Comparison of ENCODE assay signal across 8 cellular contexts in genomic region chr1:40161125-40161887, GRCh38. TPM values are rescaled to one million over a fixed set of nuclear protein-coding genes. Genes with fewer than 3 reads are reported as not detected.
DNase-seq lines count a peak whose midpoint lies in the region; ATAC-seq and TF ChIP-seq lines count a peak whose summit lies in the region.

RLF (plus strand) TSS chr1:40161387; CDS start chr1:40161400, 13 bp downstream.

- H3K27ac Mint-ChIP-seq in activated naive CD4-positive, alpha-beta T cell treated with anti-CD3 and anti-CD28 coated beads, Interleukin-2, amount 10 ng/mL, durations not matched to agents 7 days and 5 days, result no peak within 1 kb of the TSS

- H3K4me3 Mint-ChIP-seq in activated naive CD4-positive, alpha-beta T cell treated with anti-CD3 and anti-CD28 coated beads, Interleukin-2, amount 10 ng/mL, durations not matched to agents 7 days and 5 days, result no peak within 1 kb of the TSS

- peaks cover 51% of the 10 kb centered on the region for H3K79me2 ChIP-seq in SK-N-SH (ENCODE audit: insufficient read depth)

- CTCF ChIA-PET in SK-N-SH (lab: Yijun Ruan, JAX), result interaction anchor here (0.7 to 5.1 kb wide), 5 partner anchors 9 to 243 kb away, joined by 3 to 26 read pairs (median 14); no protein-coding TSS in a partner anchor
- CTCF ChIA-PET in activated naive CD4-positive, alpha-beta T cell treated with anti-CD3 and anti-CD28 coated beads, Interleukin-2, amount 10 ng/mL, durations not matched to agents 7 days and 5 days (lab: Charles Lee), result interaction anchor here (1.3 to 3.1 kb wide), 3 partner anchors 9 to 154 kb away, joined by 3 to 18 read pairs (median 14); no protein-coding TSS in a partner anchor

- peak within 1 kb of the TSS; percentile 89 to 92 for H3K27ac ChIP-seq in SK-N-SH (ENCODE audit: low read depth in 2 of 2, low read length in 1 of 2)

- no peaks in the 10 kb centered on the region for H3K9me2 ChIP-seq in SK-N-SH

- peaks cover 4 to 9% of the 10 kb centered on the region in 2 experiments; a peak in 3 of 4 replicates for H3K4me1 ChIP-seq in SK-N-SH (ENCODE audit: control insufficient read depth in 1 of 2, insufficient read depth in 2 of 2, low read depth in 1 of 2, low read length in 1 of 2)

- POLR2A ChIA-PET in SK-N-SH (lab: Yijun Ruan, JAX), result interaction anchor here (0.6 to 1.2 kb wide), 3 partner anchors 8 to 96 kb away, joined by 4 to 5 read pairs (median 4); no protein-coding TSS in a partner anchor

- H3K4me3 ChIP-seq in SK-N-SH (ENCODE audit: low read depth in 2 of 2, low read length in 1 of 2), result peak within 1 kb of the TSS; percentile 74 to 96

- H4K20me1 ChIP-seq in SK-N-SH (ENCODE audit: insufficient read depth), result peaks cover 47% of the 10 kb centered on the region

- no peak; the same call in 1 of the 2 replicates for TF ChIP-seq CTCF in SK-N-SH (IDR thresholded peaks at IDR 0.05)

- no peaks in the 10 kb centered on the region for H3F3A ChIP-seq in SK-N-SH (replicated peaks; ENCODE audit: insufficient read depth)

- TF ChIP-seq RAD21 in SK-N-SH (IDR thresholded peaks at IDR 0.05; ENCODE audit: low read length), result no peak

- H3K4me2 ChIP-seq in SK-N-SH, result peak within 1 kb of the TSS; percentile 82

- peak within 1 kb of the TSS; percentile 97 for H2AFZ ChIP-seq in SK-N-SH (ENCODE audit: low read depth)

- H3K36me3 ChIP-seq in SK-N-SH (replicated peaks in 1 of 2; ENCODE audit: control insufficient read depth in 1 of 2, insufficient read depth in 2 of 2, low read length in 1 of 2), result no peaks in the 10 kb centered on the region

- H3K36me3 Mint-ChIP-seq in activated naive CD4-positive, alpha-beta T cell treated with anti-CD3 and anti-CD28 coated beads, Interleukin-2, amount 10 ng/mL, durations not matched to agents 7 days and 5 days, result peaks cover 12% of the 10 kb centered on the region

- peak; percentile 89 for ATAC-seq in HG02571 (IDR thresholded peaks at IDR 0.05; ENCODE audit: unreplicated experiment)

- H3K27me3 Mint-ChIP-seq in activated naive CD4-positive, alpha-beta T cell treated with anti-CD3 and anti-CD28 coated beads, Interleukin-2, amount 10 ng/mL, durations not matched to agents 7 days and 5 days, result no peaks in the 10 kb centered on the region

- no peaks in the 10 kb centered on the region for H3K9me3 ChIP-seq in SK-N-SH

- peak within 1 kb of the TSS; percentile 98 for H3K9ac ChIP-seq in SK-N-SH

- WGBS in SK-N-SH (ENCODE audit: low lambda C conversion rate), result under 1% methylated on average over 32 of the region's 62 CpGs

- no peaks in the 10 kb centered on the region for H3K27me3 ChIP-seq in SK-N-SH (ENCODE audit: insufficient read depth)

- no peaks in the 10 kb centered on the region for H3K9me3 Mint-ChIP-seq in activated naive CD4-positive, alpha-beta T cell treated with anti-CD3 and anti-CD28 coated beads, Interleukin-2, amount 10 ng/mL, durations not matched to agents 7 days and 5 days

- DNase-seq in GM04503 (ENCODE audit: low read depth), result peak; percentile 61
- peak; percentile 100 for DNase-seq in NCI-H1092 (lab: John Stamatoyannopoulos, UW)
- DNase-seq in SK-N-SH, result peak; percentile 96
- DNase-seq in activated naive CD4-positive, alpha-beta T cell treated with anti-CD3 and anti-CD28 coated beads, Interleukin-2, amount 10 ng/mL, durations not matched to agents 7 days and 5 days, result peak; percentile 96
- DNase-seq in globus pallidus (ENCODE audit: low spot score), result peak; percentile 92
- DNase-seq in nucleus accumbens (lab: John Stamatoyannopoulos, UW), result peak; percentile 65 to 96 (median 91)
- peak; percentile 97 for DNase-seq in superior temporal gyrus (ENCODE audit: extremely low spot score)

- peaks cover 5% of the 10 kb centered on the region for H3K4me1 Mint-ChIP-seq in activated naive CD4-positive, alpha-beta T cell treated with anti-CD3 and anti-CD28 coated beads, Interleukin-2, amount 10 ng/mL, durations not matched to agents 7 days and 5 days

- peak in 1 of 2 experiments; percentile 38; a peak in 1 of 4 replicates for TF ChIP-seq EP300 in SK-N-SH (IDR thresholded peaks at IDR 0.05; ENCODE audit: borderline replicate concordance in 1 of 2, low read depth in 1 of 2, low read length in 1 of 2)

TF ChIP-seq in SK-N-SH, 30 proteins besides CTCF, POLR2A, EP300 and RAD21 (continues in another document):
- TF ChIP-seq USF2 (IDR thresholded peaks at IDR 0.05; ENCODE audit: borderline replicate concordance, low read depth, low read length), result peak; percentile 72
- TF ChIP-seq, protein P1, sequence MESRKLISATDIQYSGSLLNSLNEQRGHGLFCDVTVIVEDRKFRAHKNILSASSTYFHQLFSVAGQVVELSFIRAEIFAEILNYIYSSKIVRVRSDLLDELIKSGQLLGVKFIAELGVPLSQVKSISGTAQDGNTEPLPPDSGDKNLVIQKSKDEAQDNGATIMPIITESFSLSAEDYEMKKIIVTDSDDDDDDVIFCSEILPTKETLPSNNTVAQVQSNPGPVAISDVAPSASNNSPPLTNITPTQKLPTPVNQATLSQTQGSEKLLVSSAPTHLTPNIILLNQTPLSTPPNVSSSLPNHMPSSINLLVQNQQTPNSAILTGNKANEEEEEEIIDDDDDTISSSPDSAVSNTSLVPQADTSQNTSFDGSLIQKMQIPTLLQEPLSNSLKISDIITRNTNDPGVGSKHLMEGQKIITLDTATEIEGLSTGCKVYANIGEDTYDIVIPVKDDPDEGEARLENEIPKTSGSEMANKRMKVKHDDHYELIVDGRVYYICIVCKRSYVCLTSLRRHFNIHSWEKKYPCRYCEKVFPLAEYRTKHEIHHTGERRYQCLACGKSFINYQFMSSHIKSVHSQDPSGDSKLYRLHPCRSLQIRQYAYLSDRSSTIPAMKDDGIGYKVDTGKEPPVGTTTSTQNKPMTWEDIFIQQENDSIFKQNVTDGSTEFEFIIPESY (IDR thresholded peaks at IDR 0.05; ENCODE audit: borderline replicate concordance, low read depth), result no peak
- peak; percentile 63; the same call in 1 of the 2 replicates for TF ChIP-seq SIN3A (IDR thresholded peaks at IDR 0.05; ENCODE audit: borderline replicate concordance, low read depth, low read length)
- TF ChIP-seq NRF1 (IDR thresholded peaks at IDR 0.05; ENCODE audit: low read depth, low read length), result peak; percentile 46; the same call in 1 of the 2 replicates
- peak; percentile 42; the same call in 1 of the 2 replicates for TF ChIP-seq REST (IDR thresholded peaks at IDR 0.05; ENCODE audit: low read depth, low read length)
- peak; percentile 94 for TF ChIP-seq USF1 (IDR thresholded peaks at IDR 0.05; ENCODE audit: borderline replicate concordance, low read depth)
- TF ChIP-seq POLR2AphosphoS5 (IDR thresholded peaks at IDR 0.05; ENCODE audit: low read depth, low read length), result peak; percentile 92
- peak; percentile 80 for TF ChIP-seq MXI1 (IDR thresholded peaks at IDR 0.05; ENCODE audit: low read depth, low read length)
- TF ChIP-seq MEF2A (IDR thresholded peaks at IDR 0.05; ENCODE audit: borderline replicate concordance, low read depth), result no peak
- peak; percentile 79; the same call in 1 of the 2 replicates for TF ChIP-seq MAX (IDR thresholded peaks at IDR 0.05; ENCODE audit: low read depth)
- TF ChIP-seq FOXM1 (IDR thresholded peaks at IDR 0.05; ENCODE audit: low read depth), result no peak
- TF ChIP-seq YY1 (IDR thresholded peaks at IDR 0.05; ENCODE audit: low read depth), result peak; percentile 96
- TF ChIP-seq RFX5 (IDR thresholded peaks at IDR 0.05; ENCODE audit: low read length), result peak; percentile 87
- TF ChIP-seq CHD2 (IDR thresholded peaks at IDR 0.05; ENCODE audit: low read length, partially characterized antibody), result peak; percentile 82

RNA-seq across cellular contexts. Expression of gene RLF, which starts in this region (rescaled TPM):
- 2.3 and 3.0 TPM in 2 replicates for polyA plus RNA-seq in SK-N-SH (2012; rRNA removed)
- polyA plus RNA-seq in SK-N-SH (2012; cell fraction: cytosol; rRNA removed), result 2.9 and 3.3 TPM in 2 replicates
- polyA plus RNA-seq in SK-N-SH (2012; cell fraction: nucleus; rRNA removed), result 3.4 and 7.3 TPM in 2 replicates

Comparison
In these comparisons a context has a peak if more than half of its experiments do, and no peak if none do; other contexts are left out.
1. Peak in every context shown above with its lines: DNase-seq, ATAC-seq, H3K4me3 ChIP-seq and H3K27ac ChIP-seq.